Comparison of ENCODE assay signal across 38 cellular contexts in genomic region chr16:78970650-78971049, GRCh38.
"Had no signal": no experiment of that assay in that cellular context is flagged by ENCODE, and none has a peak within 500 bp of the region (broad histone marks: within the 10 kb centered on the region; RNA-seq: fewer than 3 reads in every experiment).

No MANE protein-coding gene starts in this region.

- H3K27me3 ChIP-seq: adrenal gland, ascending aorta, body of pancreas, brain microvascular endothelial cell, breast epithelium, cardiac muscle cell had no signal

- H3K4me1 ChIP-seq: adrenal gland, ascending aorta, body of pancreas, breast epithelium had no signal

- H3K9me3 ChIP-seq: adrenal gland, ascending aorta, body of pancreas, breast epithelium had no signal

- H3K4me1 Mint-ChIP-seq: activated naive CD4-positive, alpha-beta T cell treated with anti-CD3 and anti-CD28 coated beads, Interleukin-2, amount 10 ng/mL, durations not matched to agents 7 days and 5 days; activated naive CD4-positive, alpha-beta T cell treated with anti-CD3 and anti-CD28 coated beads, Interleukin-2, amount 50 U/mL, for 24 hours; activated naive CD8-positive, alpha-beta T cell treated with anti-CD3 and anti-CD28 coated beads for 36 hours; activated naive CD8-positive, alpha-beta T cell treated with anti-CD3 and anti-CD28 coated beads, Interleukin-2, amount 10 ng/mL, durations not matched to agents 7 days and 5 days; activated naive CD8-positive, alpha-beta T cell treated with anti-CD3 and anti-CD28 coated beads, Interleukin-2, amount 50 U/mL, for 24 hours; central memory CD8-positive, alpha-beta T cell had no signal

- H3K27ac Mint-ChIP-seq: activated naive CD4-positive, alpha-beta T cell treated with anti-CD3 and anti-CD28 coated beads for 36 hours; activated naive CD4-positive, alpha-beta T cell treated with anti-CD3 and anti-CD28 coated beads, Interleukin-2, amount 10 ng/mL, durations not matched to agents 7 days and 5 days; activated naive CD4-positive, alpha-beta T cell treated with anti-CD3 and anti-CD28 coated beads, Interleukin-2, amount 50 U/mL, for 24 hours; activated naive CD4-positive, alpha-beta T cell treated with anti-CD3 and anti-CD28 coated beads, Interleukin-2, amount 50 U/mL, for 72 hours; activated naive CD8-positive, alpha-beta T cell; activated naive CD8-positive, alpha-beta T cell treated with anti-CD3 and anti-CD28 coated beads for 36 hours; activated naive CD8-positive, alpha-beta T cell treated with anti-CD3 and anti-CD28 coated beads, Interleukin-2, amount 10 ng/mL, durations not matched to agents 7 days and 5 days; activated naive CD8-positive, alpha-beta T cell treated with anti-CD3 and anti-CD28 coated beads, Interleukin-2, amount 50 U/mL, for 24 hours; activated T-cell treated with anti-CD3 and anti-CD28 coated beads, Interleukin-2, amount 50 U/mL, for 24 hours; activated T-cell treated with anti-CD3 and anti-CD28 coated beads, Interleukin-2, amount 50 U/mL, for 72 hours; activated T-helper 1 cell treated with anti-CD3 and anti-CD28 coated beads, Interleukin-12 subunit alpha, Interleukin-12 subunit beta, Interleukin-2, Interleukin-4 antibody, amounts not matched to agents 30 ng/mL and 10 ng/mL and 1 ng/mL, durations not matched to agents 14 hours and 24 hours and 36 hours; activated T-helper 2 cell treated with anti-CD3 and anti-CD28 coated beads, Interferon-gamma antibody, Interleukin-2, Interleukin-4, amounts not matched to agents 10 μg/mL and 5 μg/mL and 100 μg/mL, durations not matched to agents 14 hours and 24 hours and 36 hours had no signal

- H3K27ac ChIP-seq: adrenal gland, ascending aorta, body of pancreas, brain microvascular endothelial cell, breast epithelium, cardiac muscle cell had no signal

- ATAC-seq: activated naive CD4-positive, alpha-beta T cell treated with anti-CD3 and anti-CD28 coated beads, Interleukin-2, amount 50 U/mL, for 72 hours; activated naive CD8-positive, alpha-beta T cell treated with anti-CD3 and anti-CD28 coated beads, Interleukin-2, amount 50 U/mL, for 24 hours; activated T-cell treated with anti-CD3 and anti-CD28 coated beads, Interleukin-2, amount 50 U/mL, for 4 hours; activated T-cell treated with anti-CD3 and anti-CD28 coated beads, Interleukin-2, amount 50 U/mL, for 72 hours; body of pancreas had no signal

- H3K9me3 Mint-ChIP-seq: activated naive CD4-positive, alpha-beta T cell treated with anti-CD3 and anti-CD28 coated beads for 36 hours; activated naive CD4-positive, alpha-beta T cell treated with anti-CD3 and anti-CD28 coated beads, Interleukin-2, amount 50 U/mL, for 24 hours; activated T-cell treated with anti-CD3 and anti-CD28 coated beads, Interleukin-2, amount 50 U/mL, for 4 hours; central memory CD8-positive, alpha-beta T cell had no signal

- H3K36me3 ChIP-seq: adrenal gland, ascending aorta, brain microvascular endothelial cell, breast epithelium, cardiac muscle cell had no signal

- H3K4me3 Mint-ChIP-seq: activated naive CD4-positive, alpha-beta T cell treated with anti-CD3 and anti-CD28 coated beads for 36 hours; activated naive CD4-positive, alpha-beta T cell treated with anti-CD3 and anti-CD28 coated beads, Interleukin-2, amount 10 ng/mL, durations not matched to agents 7 days and 5 days; activated naive CD4-positive, alpha-beta T cell treated with anti-CD3 and anti-CD28 coated beads, Interleukin-2, amount 50 U/mL, for 24 hours; activated naive CD8-positive, alpha-beta T cell; activated naive CD8-positive, alpha-beta T cell treated with anti-CD3 and anti-CD28 coated beads for 36 hours; activated naive CD8-positive, alpha-beta T cell treated with anti-CD3 and anti-CD28 coated beads, Interleukin-2, amount 10 ng/mL, durations not matched to agents 7 days and 5 days; activated naive CD8-positive, alpha-beta T cell treated with anti-CD3 and anti-CD28 coated beads, Interleukin-2, amount 50 U/mL, for 24 hours; activated T-cell treated with anti-CD3 and anti-CD28 coated beads, Interleukin-2, amount 50 U/mL, for 24 hours; activated T-cell treated with anti-CD3 and anti-CD28 coated beads, Interleukin-2, amount 50 U/mL, for 4 hours; activated T-cell treated with anti-CD3 and anti-CD28 coated beads, Interleukin-2, amount 50 U/mL, for 72 hours; activated T-helper 1 cell treated with anti-CD3 and anti-CD28 coated beads, Interleukin-12 subunit alpha, Interleukin-12 subunit beta, Interleukin-2, Interleukin-4 antibody, amounts not matched to agents 30 ng/mL and 10 ng/mL and 1 ng/mL, durations not matched to agents 14 hours and 24 hours and 36 hours; brain; central memory CD8-positive, alpha-beta T cell had no signal

- H3K36me3 Mint-ChIP-seq: activated naive CD4-positive, alpha-beta T cell treated with anti-CD3 and anti-CD28 coated beads, Interleukin-2, amount 10 ng/mL, durations not matched to agents 7 days and 5 days; activated naive CD4-positive, alpha-beta T cell treated with anti-CD3 and anti-CD28 coated beads, Interleukin-2, amount 50 U/mL, for 24 hours; activated naive CD4-positive, alpha-beta T cell treated with anti-CD3 and anti-CD28 coated beads, Interleukin-2, amount 50 U/mL, for 72 hours; activated naive CD8-positive, alpha-beta T cell; activated naive CD8-positive, alpha-beta T cell treated with anti-CD3 and anti-CD28 coated beads, Interleukin-2, amount 10 ng/mL, durations not matched to agents 7 days and 5 days had no signal

- H3K27me3 Mint-ChIP-seq: activated naive CD4-positive, alpha-beta T cell treated with anti-CD3 and anti-CD28 coated beads, Interleukin-2, amount 10 ng/mL, durations not matched to agents 7 days and 5 days; activated naive CD4-positive, alpha-beta T cell treated with anti-CD3 and anti-CD28 coated beads, Interleukin-2, amount 50 U/mL, for 24 hours; activated naive CD8-positive, alpha-beta T cell; activated naive CD8-positive, alpha-beta T cell treated with anti-CD3 and anti-CD28 coated beads for 36 hours; activated naive CD8-positive, alpha-beta T cell treated with anti-CD3 and anti-CD28 coated beads, Interleukin-2, amount 10 ng/mL, durations not matched to agents 7 days and 5 days; activated naive CD8-positive, alpha-beta T cell treated with anti-CD3 and anti-CD28 coated beads, Interleukin-2, amount 50 U/mL, for 24 hours; activated T-cell treated with anti-CD3 and anti-CD28 coated beads, Interleukin-2, amount 50 U/mL, for 24 hours; brain; central memory CD8-positive, alpha-beta T cell had no signal

- H3K4me3 ChIP-seq: adrenal gland, ascending aorta, body of pancreas, breast epithelium, cardiac muscle cell had no signal

- DNase-seq: activated effector memory CD4-positive, alpha-beta T cell treated with anti-CD3 and anti-CD28 coated beads, Interleukin-2, amount 50 U/mL, for 16 hours; activated effector memory CD4-positive, alpha-beta T cell treated with Interleukin-2 at 50 U/mL for 16 hours; activated gamma-delta T cell; activated gamma-delta T cell treated with Interleukin-2 at 50 U/mL for 16 hours; activated naive CD4-positive, alpha-beta T cell; activated naive CD4-positive, alpha-beta T cell treated with anti-CD3 and anti-CD28 coated beads for 36 hours; activated naive CD4-positive, alpha-beta T cell treated with anti-CD3 and anti-CD28 coated beads, Interleukin-2, amount 10 ng/mL, durations not matched to agents 7 days and 5 days; activated naive CD4-positive, alpha-beta T cell treated with anti-CD3 and anti-CD28 coated beads, Interleukin-2, amount 50 U/mL, for 16 hours; activated naive CD4-positive, alpha-beta T cell treated with Interleukin-2 at 50 U/mL for 16 hours; activated naive CD8-positive, alpha-beta T cell treated with anti-CD3 and anti-CD28 coated beads for 36 hours; activated naive CD8-positive, alpha-beta T cell treated with anti-CD3 and anti-CD28 coated beads, Interleukin-2, amount 10 ng/mL, durations not matched to agents 7 days and 5 days; activated naive CD8-positive, alpha-beta T cell treated with anti-CD3 and anti-CD28 coated beads, Interleukin-2, amount 50 U/mL, for 24 hours; activated T-cell treated with anti-CD3 and anti-CD28 coated beads, Interleukin-2, amount 50 U/mL, for 1 hour; activated T-cell treated with anti-CD3 and anti-CD28 coated beads, Interleukin-2, amount 50 U/mL, for 24 hours; activated T-cell treated with anti-CD3 and anti-CD28 coated beads, Interleukin-2, amount 50 U/mL, for 4 hours; activated T-cell treated with anti-CD3 and anti-CD28 coated beads, Interleukin-2, amount 50 U/mL, for 48 hours; activated T-cell treated with anti-CD3 and anti-CD28 coated beads, Interleukin-2, amount 50 U/mL, for 72 hours; adrenal gland; amniotic stem cell; amygdala; anterior cingulate cortex; aorta; body of pancreas; brain microvascular endothelial cell; caudate nucleus; cerebellar nuclear complex had no signal

- FAIRE-seq: astrocyte, bronchial epithelial cell had no signal
